ENCODE assay signal across 8 cellular contexts in the genomic region with DNA sequence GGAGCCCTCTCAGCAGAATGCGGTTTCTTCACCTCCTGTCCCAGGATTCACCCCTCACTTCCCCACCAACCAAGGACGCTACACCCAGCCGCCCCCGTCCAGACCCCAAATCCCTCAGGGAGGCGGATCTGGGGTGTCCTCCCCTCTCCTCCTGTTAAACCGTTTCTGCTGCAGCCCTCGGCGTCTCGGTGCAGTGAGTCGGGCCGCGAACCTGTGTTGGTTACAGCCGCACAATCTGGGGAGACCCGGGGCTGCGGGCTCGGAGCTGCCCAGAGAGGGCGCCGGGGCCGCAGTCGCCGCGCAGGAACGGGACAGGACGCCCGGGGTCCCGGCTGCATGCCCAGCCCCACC. TPM values are rescaled to one million over a fixed set of nuclear protein-coding genes. Genes with fewer than 3 reads are reported as not detected.
DNase-seq lines count a peak whose midpoint lies in the region; ATAC-seq and TF ChIP-seq lines count a peak whose summit lies in the region.
"Not testable (repeated sequence)": the region's sequence is repeated elsewhere in the genome, so short reads cannot be mapped to it uniquely, and the experiment has no call there.

No MANE protein-coding gene starts in this region.

- peaks cover 10% of the 10 kb centered on the region for H3K27me3 Mint-ChIP-seq in brain

- not testable (repeated sequence) for H3K36me3 ChIP-seq in GM06990 (ENCODE audit: control insufficient read depth, insufficient read depth, low read length); HEK293 (ENCODE audit: control insufficient read depth in 2 of 2, insufficient read depth in 1 of 2, low read length in 2 of 2); neutrophil; thoracic aorta

- peak overlapping the region; percentile 72; the same call in 1 of the 2 replicates for H3K27ac ChIP-seq in HEK293 (ENCODE audit: extremely low read depth, low read depth, low read length)
- H3K27ac ChIP-seq in VCaP = peak overlapping the region; percentile 79
- peak overlapping the region; percentile 8 for H3K27ac ChIP-seq in right cardiac atrium (ENCODE audit: low read length)
- H3K27ac ChIP-seq in neutrophil = peak overlapping the region; percentile 71
- peak overlapping the region; percentile 52 to 73 for H3K27ac ChIP-seq in thoracic aorta

- not testable (repeated sequence) for H3K9me3 ChIP-seq in HEK293 (ENCODE audit: control insufficient read depth, insufficient read depth, low read depth, low read length); right cardiac atrium (ENCODE audit: control insufficient read depth, low read length); neutrophil; thoracic aorta

- peaks cover 30% of the 10 kb centered on the region for H3K36me3 Mint-ChIP-seq in brain

- CTCF ChIA-PET in HEK293 (lab: Yijun Ruan, JAX) = interaction anchor here (0.7 to 0.9 kb wide), 3 partner anchors 42 to 86 kb away, joined by 3 read pairs; no protein-coding TSS in a partner anchor

- H3K9me3 Mint-ChIP-seq in brain = peaks cover 21 to 55% (median 33%) of the 10 kb centered on the region in 5 experiments

- H3K4me3 Mint-ChIP-seq in brain = peak overlapping the region; percentile 92 to 100 (median 98)

- intact Hi-C loops in right cardiac atrium (cut with DNase I) = not testable (repeated sequence)

- WGBS in right cardiac atrium = under 1% methylated on average over 26 of the region's 26 CpGs

- not testable (repeated sequence) for TF ChIP-seq CTCF in GM06990 (IDR thresholded peaks at IDR 0.05; ENCODE audit: insufficient read depth, low read length, poor library complexity, severe bottlenecking); VCaP (conservative IDR thresholded peaks at IDR 0.05); brain (conservative IDR thresholded peaks at IDR 0.05); neutrophil (IDR thresholded peaks at IDR 0.05); thoracic aorta (IDR thresholded peaks at IDR 0.05)
- peak; percentile 13; the same call in 1 of the 2 replicates for TF ChIP-seq CTCF in HEK293 (tag by site-specific recombination; IDR thresholded peaks at IDR 0.05)

- H3K27me3 ChIP-seq in GM06990 (replicated peaks; ENCODE audit: control insufficient read depth, insufficient read depth, low read length); right cardiac atrium (ENCODE audit: control insufficient read depth, insufficient read depth); neutrophil; thoracic aorta (replicated peaks; ENCODE audit: insufficient read depth): not testable (repeated sequence)

- DNase-seq in GM06990 (ENCODE audit: extremely low read depth, insufficient read length); thoracic aorta (ENCODE audit: low spot score): not testable (repeated sequence)
- DNase-seq in Kasumi-1 (lab: John Stamatoyannopoulos, UW) = peak; percentile 5 to 12
- peak in 1 of 3 donors; percentile 73 for DNase-seq in right cardiac atrium

- H3K27ac Mint-ChIP-seq in brain = peak overlapping the region; percentile 90 to 97 (median 91)

- peaks cover 29% of the 10 kb centered on the region for H3K4me1 Mint-ChIP-seq in brain

- ATAC-seq in right cardiac atrium = peak in 1 of 2 donors; percentile 72
- not testable (repeated sequence) for ATAC-seq in thoracic aorta (ENCODE audit: insufficient number of reproducible peaks, low FRiP score, low read depth)

- POLR2A ChIA-PET in HEK293 (lab: Yijun Ruan, JAX) = interaction anchor here (0.6 to 2.0 kb wide), 11 partner anchors 39 to 405 kb away, joined by 3 to 16 read pairs (median 3); partner anchors contain the start of genes ZNF433, ZNF44, ZNF442 and ZNF563

- H3K4me1 ChIP-seq in HEK293 (ENCODE audit: control insufficient read depth, insufficient read depth, low read length); right cardiac atrium (ENCODE audit: control insufficient read depth, insufficient read depth, low read length); thoracic aorta (ENCODE audit: control insufficient read depth in 1 of 2, low read depth in 2 of 2): not testable (repeated sequence)
- peaks cover 4 to 12% of the 10 kb centered on the region in 2 experiments for H3K4me1 ChIP-seq in neutrophil (ENCODE audit: control insufficient read depth in 1 of 2, insufficient read depth in 1 of 2, low read depth in 1 of 2, low read length in 1 of 2)

- H3K4me3 ChIP-seq in GM06990 (replicated peaks; ENCODE audit: low read depth, low read length) = peak overlapping the region; percentile 81
- H3K4me3 ChIP-seq in HEK293 (ENCODE audit: low read depth, low read length) = peak overlapping the region; percentile 76
- peak overlapping the region; percentile 38 for H3K4me3 ChIP-seq in right cardiac atrium (ENCODE audit: low read length)
- peak overlapping the region; percentile 89 to 93 for H3K4me3 ChIP-seq in neutrophil (ENCODE audit: low read depth in 1 of 2, low read length in 1 of 2)
- H3K4me3 ChIP-seq in thoracic aorta = peak overlapping the region; percentile 76

TF ChIP-seq in HEK293, 187 proteins besides CTCF, POLR2A, EP300 and RAD21:
- peak; percentile 58 for TF ChIP-seq ZNF335 (tag by site-specific recombination; conservative IDR thresholded peaks at IDR 0.05)
TF ChIP-seq in HEK293: peak in this region for 1; not testable (repeated sequence) for 186.

RNA-seq across cellular contexts. Expression of gene ZNF443, which starts 0.4 kb away (rescaled TPM):
- 1.1 TPM for polyA plus RNA-seq in brain (ENCODE audit: insufficient read depth, low read depth, low replicate concordance)
- total RNA-seq in right cardiac atrium = 1 to 10 TPM; 2.6 to 2.7 (median 2.6) TPM
- 1.7 TPM for polyA plus RNA-seq in right cardiac atrium
- 1 to 10 TPM; 2.4 to 3.4 TPM for total RNA-seq in thoracic aorta

RNA-seq across cellular contexts. Expression of gene ZNF799, which starts 39.3 kb away (rescaled TPM):
- polyA plus RNA-seq in brain (ENCODE audit: insufficient read depth, low read depth, low replicate concordance) (0.85 TPM), right cardiac atrium (2.1 TPM)
- total RNA-seq in right cardiac atrium (1 to 10 TPM; 2.3 to 3.4 (median 3.0) TPM), thoracic aorta (1 to 10 TPM; 6.8 to 7.6 TPM)

RNA-seq across cellular contexts. Expression of gene ZNF709, which starts 44.2 kb away (rescaled TPM):
- polyA plus RNA-seq in brain (ENCODE audit: insufficient read depth, low read depth, low replicate concordance) = 0.63 TPM
- total RNA-seq in right cardiac atrium = 1 to 10 TPM; 1.3 to 2.6 (median 2.0) TPM
- 1.3 TPM for polyA plus RNA-seq in right cardiac atrium
- 1 to 10 TPM; 1.4 to 3.5 TPM for total RNA-seq in thoracic aorta

Comparison
In these comparisons a context has a peak if more than half of its experiments do, and no peak if none do; other contexts are left out.
1. H3K4me3 ChIP-seq: peak in every context shown above with its lines; median percentile 91 in neutrophil; 81 in GM06990; 76 in HEK293; 76 in thoracic aorta; 38 in right cardiac atrium.
2. H3K27ac ChIP-seq: peak in every context shown above with its lines; median percentile 79 in VCaP; 72 in HEK293; 71 in neutrophil; 62 in thoracic aorta; 8 in right cardiac atrium.